Comparison of ENCODE assay signal across 18 cellular contexts in the genomic region with DNA sequence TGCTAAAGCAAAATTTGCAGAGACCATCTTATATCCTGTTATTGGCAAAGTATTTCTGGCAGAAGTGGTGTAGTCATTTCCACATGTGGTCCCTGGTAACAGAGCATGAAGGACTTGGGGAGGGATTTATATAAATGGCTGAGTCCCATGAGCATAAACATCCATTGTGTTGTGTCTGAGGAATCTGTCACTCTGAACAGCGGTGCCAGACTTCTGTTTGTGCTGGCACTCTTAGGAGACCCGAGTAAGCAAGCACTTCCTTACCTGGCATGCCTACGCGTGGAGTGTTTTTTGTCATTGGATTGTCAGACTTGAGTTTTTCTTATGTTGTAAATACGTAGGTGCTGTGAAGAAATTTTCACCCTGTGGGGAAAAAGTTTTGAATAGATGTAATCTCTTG.
DNase-seq lines count a peak whose midpoint lies in the region; ATAC-seq and TF ChIP-seq lines count a peak whose summit lies in the region.
"Had no signal": no experiment of that assay in that cellular context is flagged by ENCODE, and none has a peak within 500 bp of the region (broad histone marks: within the 10 kb centered on the region; RNA-seq: fewer than 3 reads in every experiment).

No MANE protein-coding gene starts in this region.

- no peaks in the 10 kb centered on the region for H3K27me3 ChIP-seq in BLaER1
- no peaks in the 10 kb centered on the region for H3K27me3 ChIP-seq in breast epithelium
- no peaks in the 10 kb centered on the region for H3K27me3 ChIP-seq in heart left ventricle
- H3K27me3 ChIP-seq in mesenchymal stem cell (ENCODE audit: control insufficient read depth in 1 of 2, insufficient read depth in 1 of 2, low read length in 2 of 2) = no peaks in the 10 kb centered on the region
- H3K27me3 ChIP-seq: uterus had no signal

- intact Hi-C loops in breast epithelium (cut with DNase I; ENCODE audit: low total_unique reads) = no loop called here
- intact Hi-C loops in heart left ventricle (cut with DNase I) = no loop called here

- no peak overlapping the region for H2AK5ac ChIP-seq in mesenchymal stem cell (ENCODE audit: low read length, severe bottlenecking)

- 15 to 33% (median 22%) methylated on average over 5 of the region's 5 CpGs for WGBS in heart left ventricle, 4 donors
- 84% methylated on average over 5 of the region's 5 CpGs for WGBS in mesenchymal stem cell

- peak in 1 of 2 donors; percentile 55 for DNase-seq in breast epithelium (ENCODE audit: low spot score in 2 of 2)
- peak in 1 of 5 donors; percentile 50 for DNase-seq in heart left ventricle
- peak; percentile 52 for DNase-seq in pons (ENCODE audit: low spot score)
- no peak for DNase-seq in ecto neural progenitor cell (ENCODE audit: low spot score)
- no peak for DNase-seq in NCI-H1417 (lab: John Stamatoyannopoulos, UW)
- no peak for DNase-seq in mesenchymal stem cell
- DNase-seq: activated CD4-positive, alpha-beta memory T cell treated with anti-CD3 and anti-CD28 coated beads, Interleukin-2, amount 10 ng/mL, durations not matched to agents 7 days and 5 days; activated T-cell treated with anti-CD3 and anti-CD28 coated beads, Interleukin-2, amount 50 U/mL, for 72 hours; hippocampal formation; IMR-90; kidney glomerular epithelial cell; NCI-H2107; posterior cingulate gyrus; stimulated activated CD4-positive, alpha-beta T cell treated with anti-CD3 and anti-CD28 coated beads, Interleukin-15, amount 100 ng/mL, for 24 hours; uterus had no signal

- peak overlapping the region; percentile 42 for H3K4me2 ChIP-seq in BLaER1
- no peak overlapping the region for H3K4me2 ChIP-seq in mesenchymal stem cell (ENCODE audit: low read length, poor library complexity, severe bottlenecking)

- no peak overlapping the region for H3K4ac ChIP-seq in mesenchymal stem cell (ENCODE audit: low read depth in 1 of 2, low read length in 2 of 2)

- no peaks in the 10 kb centered on the region for H4K20me1 ChIP-seq in BLaER1

- no peak overlapping the region for H3K4me3 ChIP-seq in BLaER1
- H3K4me3 ChIP-seq in breast epithelium = no peak overlapping the region
- no peak overlapping the region for H3K4me3 ChIP-seq in heart left ventricle
- H3K4me3 ChIP-seq in mesenchymal stem cell (ENCODE audit: insufficient read depth in 1 of 2, low read depth in 1 of 2, low read length in 2 of 2) = no peak overlapping the region
- H3K4me3 ChIP-seq: uterus had no signal

- H3K36me3 ChIP-seq in BLaER1 (no peaks in the 10 kb centered on the region), breast epithelium (no peaks in the 10 kb centered on the region), heart left ventricle (no peaks in the 10 kb centered on the region), mesenchymal stem cell (ENCODE audit: control insufficient read depth in 1 of 2, insufficient read depth in 2 of 2, low read depth in 1 of 2, low read length in 2 of 2) (no peaks in the 10 kb centered on the region)
- H3K36me3 ChIP-seq: uterus had no signal

- no peak overlapping the region for H2BK12ac ChIP-seq in mesenchymal stem cell (ENCODE audit: low read length in 2 of 2)

- no peak overlapping the region for H3K23ac ChIP-seq in mesenchymal stem cell (ENCODE audit: low read length in 2 of 2)

- H3K9me3 ChIP-seq in BLaER1 (no peaks in the 10 kb centered on the region), breast epithelium (no peaks in the 10 kb centered on the region), heart left ventricle (no peaks in the 10 kb centered on the region), mesenchymal stem cell (ENCODE audit: control insufficient read depth, low read length) (no peaks in the 10 kb centered on the region)
- H3K9me3 ChIP-seq: uterus had no signal

- no peak overlapping the region for H2BK15ac ChIP-seq in mesenchymal stem cell (ENCODE audit: low read depth, poor library complexity, severe bottlenecking)

- H3K14ac ChIP-seq in mesenchymal stem cell (ENCODE audit: low read length in 2 of 2) = no peak overlapping the region

- H4K8ac ChIP-seq in mesenchymal stem cell (ENCODE audit: low read length) = no peak overlapping the region

- H3K4me1 ChIP-seq in BLaER1 (peaks cover 19% of the 10 kb centered on the region), breast epithelium (no peaks in the 10 kb centered on the region), heart left ventricle (peaks cover 0 to 51% (median 27%) of the 10 kb centered on the region in 12 donors), mesenchymal stem cell (ENCODE audit: control insufficient read depth, insufficient read depth, low read depth, low read length) (peaks cover 4% of the 10 kb centered on the region)
- H3K4me1 ChIP-seq: uterus had no signal

- H3K9ac ChIP-seq in BLaER1 (no peak overlapping the region), mesenchymal stem cell (ENCODE audit: low read length) (no peak overlapping the region)

- no peak overlapping the region for H4K91ac ChIP-seq in mesenchymal stem cell (ENCODE audit: low read length)

- no peak overlapping the region for H2AFZ ChIP-seq in mesenchymal stem cell (ENCODE audit: low read depth, low read length)

- TF ChIP-seq CTCF in breast epithelium (IDR thresholded peaks at IDR 0.05) (no peak), heart left ventricle (IDR thresholded peaks at IDR 0.05) (no peak)

- no peak overlapping the region for H2BK120ac ChIP-seq in mesenchymal stem cell (ENCODE audit: low read depth, low read length)

- H3K79me1 ChIP-seq in mesenchymal stem cell (replicated peaks; ENCODE audit: low read length, poor library complexity, severe bottlenecking) = peaks cover 22% of the 10 kb centered on the region

- H3K27ac ChIP-seq in BLaER1 (no peak overlapping the region), breast epithelium (peak overlapping the region; percentile 48 to 73), heart left ventricle (peak overlapping the region in 8 of 12 donors; percentile 22 to 53 (median 35)), mesenchymal stem cell (ENCODE audit: low read length, poor library complexity, severe bottlenecking) (no peak overlapping the region)
- H3K27ac ChIP-seq: uterus had no signal

- TF ChIP-seq POLR2A in breast epithelium (IDR thresholded peaks at IDR 0.05) (no peak), heart left ventricle (IDR thresholded peaks at IDR 0.05) (no peak)

- no peak overlapping the region for H2BK5ac ChIP-seq in mesenchymal stem cell (ENCODE audit: low read depth, low read length, poor library complexity, severe bottlenecking)

- H3K18ac ChIP-seq in mesenchymal stem cell (ENCODE audit: low read depth in 1 of 2, low read length in 2 of 2) = no peak overlapping the region

- ATAC-seq in heart left ventricle (peak; percentile 72 to 86 (median 76)), HG03432 (IDR thresholded peaks at IDR 0.05; ENCODE audit: unreplicated experiment) (no peak)
- ATAC-seq: activated T-cell treated with anti-CD3 and anti-CD28 coated beads, Interleukin-2, amount 50 U/mL, for 72 hours; esophagus mucosa had no signal

Comparison
In these comparisons a context has a peak if more than half of its experiments do, and no peak if none do; other contexts are left out.
1. H3K27ac ChIP-seq: peak in breast epithelium (2 of 2) and heart left ventricle (8 of 12); none in BLaER1 (single experiment) and mesenchymal stem cell (single experiment).